In the genomic region with DNA sequence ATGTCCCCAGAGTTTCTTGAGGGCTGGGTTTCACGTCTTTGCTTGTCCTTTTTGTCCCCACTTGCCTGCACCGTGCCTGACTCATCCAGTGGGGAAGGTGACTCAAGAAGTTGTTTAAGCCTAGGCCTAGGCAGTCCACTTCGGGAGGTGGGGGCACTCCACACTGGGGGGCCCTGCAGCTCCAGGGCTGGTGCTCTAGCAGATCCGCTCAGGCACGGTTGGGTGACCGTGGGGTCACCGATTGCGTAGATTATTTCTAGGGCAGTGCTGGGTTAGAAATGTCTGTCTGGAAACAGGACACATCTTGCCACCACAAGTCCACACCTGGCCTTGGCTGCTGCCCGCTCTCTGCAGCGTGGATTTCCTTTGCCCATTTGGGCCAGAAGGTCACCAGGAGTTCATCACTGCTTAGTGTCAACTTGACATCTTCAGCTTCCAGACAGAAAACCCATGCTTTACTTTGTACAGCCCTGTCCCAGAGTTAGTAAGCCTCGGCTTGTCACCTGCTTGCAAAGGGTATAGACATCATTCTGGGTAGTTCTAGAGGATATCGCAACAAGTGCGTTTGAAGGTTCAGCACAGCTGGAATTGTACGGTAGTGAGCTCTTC, we compare ENCODE assay signal across 15 cellular contexts. TPM values are rescaled to one million over a fixed set of nuclear protein-coding genes. Genes with fewer than 3 reads are reported as not detected.
A peak's percentile ranks its signal among the peaks of the same experiment; 100 is the strongest.
DNase-seq lines count a peak whose midpoint lies in the region; ATAC-seq, FAIRE-seq and TF ChIP-seq lines count a peak whose summit lies in the region.
"Had no signal": no experiment of that assay in that cellular context is flagged by ENCODE, and none has a peak within 500 bp of the region (broad histone marks: within the 10 kb centered on the region; RNA-seq: fewer than 3 reads in every experiment).

No MANE protein-coding gene starts in this region.

- 69% methylated on average over 14 of the region's 14 CpGs for WGBS in GM12878 (ENCODE audit: insufficient coverage, insufficient replicate concordance, low lambda C conversion rate, missing lambda C conversion rate)

- H3K9me3 Mint-ChIP-seq in natural killer cell: no peaks in the 10 kb centered on the region
- no peaks in the 10 kb centered on the region for H3K9me3 Mint-ChIP-seq in natural killer cell treated with Interleukin-12 subunit alpha and Interleukin-12 subunit beta and Interleukin-15 and Interleukin-18, amount 100 ng/mL, for 72 hours
- H3K9me3 Mint-ChIP-seq: activated CD4-positive, alpha-beta T cell treated with anti-CD3 and anti-CD28 coated beads, Interleukin-2, amount 10 ng/mL, durations not matched to agents 24 days and 14 days; naive B cell had no signal

- in situ Hi-C loops in GM12878 (cut with MboI): no loop called here

- peak overlapping the region; percentile 62 for H3K4me2 ChIP-seq in GM12878 (ENCODE audit: control insufficient read depth, insufficient read depth)

- no peak overlapping the region for H3K27ac ChIP-seq in GM12878 (ENCODE audit: control insufficient read depth, insufficient read depth)

- H2AFZ ChIP-seq in GM12878 (ENCODE audit: control insufficient read depth, low read depth, low read length): no peak overlapping the region

- intact Hi-C loops in natural killer cell (cut with micrococcal nuclease): no loop called here
- intact Hi-C loops in GM12878 (cut with micrococcal nuclease; ENCODE audit: unreplicated experiment): no loop called here

- BruUV-seq in GM12878 (replicated peaks; lab: Mats Ljungman, UMichigan): no TSS peak

- FAIRE-seq in GM12878 (lab: Jason Lieb, UNC) (no peak), GM19239 (lab: Jason Lieb, UNC) (no peak)

- no peak for TF ChIP-seq EP300 in GM12878 (IDR thresholded peaks at IDR 0.05; ENCODE audit: borderline replicate concordance in 1 of 2, control insufficient read depth in 1 of 2, low read depth in 2 of 2, low read length in 2 of 2)

- no peaks in the 10 kb centered on the region for H3K36me3 Mint-ChIP-seq in natural killer cell
- no peaks in the 10 kb centered on the region for H3K36me3 Mint-ChIP-seq in natural killer cell treated with Interleukin-12 subunit alpha and Interleukin-12 subunit beta and Interleukin-15 and Interleukin-18, amount 100 ng/mL, for 72 hours

- peak overlapping the region; percentile 21 for H3K4me3 Mint-ChIP-seq in natural killer cell
- H3K4me3 Mint-ChIP-seq in natural killer cell treated with Interleukin-12 subunit alpha and Interleukin-12 subunit beta and Interleukin-15 and Interleukin-18, amount 100 ng/mL, for 72 hours: no peak overlapping the region
- H3K4me3 Mint-ChIP-seq: activated CD4-positive, alpha-beta T cell treated with anti-CD3 and anti-CD28 coated beads, Interleukin-2, amount 10 ng/mL, durations not matched to agents 24 days and 14 days; naive B cell had no signal

- no peaks in the 10 kb centered on the region; a peak in 1 of 4 replicates for H3K27me3 ChIP-seq in GM12878 (replicated peaks in 1 of 2; ENCODE audit: control insufficient read depth in 2 of 2, insufficient read depth in 2 of 2, low read length in 1 of 2)

- no peaks in the 10 kb centered on the region for H3K9me3 ChIP-seq in GM12878 (replicated peaks; ENCODE audit: control insufficient read depth, insufficient read depth, low read length)

- DNase-seq in natural killer cell: no peak
- no peak for DNase-seq in natural killer cell treated with Interleukin-12 subunit alpha and Interleukin-12 subunit beta and Interleukin-15 and Interleukin-18, amount 100 ng/mL, for 72 hours (ENCODE audit: low spot score)
- no peak for DNase-seq in GM12878 (ENCODE audit: low read depth, low spot score)
- DNase-seq in left kidney (ENCODE audit: low read depth, low spot score): peak; percentile 21
- no peak for DNase-seq in GM19239 (ENCODE audit: insufficient read length, low spot score)
- DNase-seq in ureter (ENCODE audit: low spot score): no peak
- no peak for DNase-seq in H4 (ENCODE audit: low spot score)
- no peak for DNase-seq in NCI-H2227 treated with DMSO at 0.1 percent for 48 hours (lab: John Stamatoyannopoulos, UW)
- DNase-seq: activated effector memory CD4-positive, alpha-beta T cell treated with anti-CD3 and anti-CD28 coated beads, Interleukin-2, amount 50 U/mL, for 16 hours; cerebellar nuclear complex; naive B cell; NCI-H1105 treated with DMSO at 0.1 percent for 48 hours; NCI-H748 treated with DMSO at 0.1 percent for 48 hours; stimulated activated CD4-positive, alpha-beta T cell treated with anti-CD3 and anti-CD28 coated beads, Interleukin-12 subunit alpha, Interleukin-12 subunit beta, amount 100 ng/mL, for 4 hours had no signal

- SMC1A ChIA-PET in GM12878 (lab: Charles Lee; ENCODE audit: uncharacterized antibody, unreplicated experiment): interaction anchor here (1.2 to 1.8 kb wide), 3 partner anchors 18 to 48 kb away, joined by 4 to 6 read pairs (median 4); partner anchors contain the start of gene ACTL10

- 0 out of 4 replicates have a peak, but pooled peaks cover 0 to 3% of the 10 kb centered on the region in 2 experiments for H3K36me3 ChIP-seq in GM12878 (ENCODE audit: control insufficient read depth in 2 of 2, insufficient read depth in 2 of 2, low read length in 1 of 2)

- peak in 1 of 3 donors; percentile 59 for ATAC-seq in natural killer cell
- ATAC-seq in natural killer cell treated with Interleukin-12 subunit alpha and Interleukin-12 subunit beta and Interleukin-15 and Interleukin-18, amount 100 ng/mL, for 72 hours: no peak
- no peak for ATAC-seq in GM12878

- no peak for TF ChIP-seq POLR2A in GM12878 (IDR thresholded peaks at IDR 0.05; ENCODE audit: low read depth, low read length)

- H4K20me1 ChIP-seq in GM12878 (ENCODE audit: control insufficient read depth, insufficient read depth): peaks cover 4% of the 10 kb centered on the region; the same call in 1 of the 2 replicates

- TF ChIP-seq RAD21 in GM12878 (IDR thresholded peaks at IDR 0.05; ENCODE audit: insufficient read depth, low read depth, low read length): no peak

- no peak overlapping the region for H3K4me3 ChIP-seq in GM12878

- POLR2A ChIA-PET in GM12878 (lab: Charles Lee): no interaction called here

- RAD21 ChIA-PET in GM12878 (lab: Charles Lee; ENCODE audit: unreplicated experiment): interaction anchor here (1.2 kb wide), 1 partner anchor 148 kb away, joined by 5 read pairs; no protein-coding TSS in a partner anchor

- no peaks in the 10 kb centered on the region for H3K79me2 ChIP-seq in GM12878 (ENCODE audit: control insufficient read depth, insufficient read depth, low read length)

- no peak for TF ChIP-seq CTCF in natural killer cell (IDR thresholded peaks at IDR 0.05)
- no peak for TF ChIP-seq CTCF in GM12878 (IDR thresholded peaks at IDR 0.05 in 2 of 3, conservative IDR thresholded peaks at IDR 0.05 in 1 of 3; ENCODE audit: control insufficient read depth in 2 of 3, extremely low read depth in 1 of 3, insufficient read depth in 1 of 3, low read depth in 3 of 3, low read length in 3 of 3)

- H3K4me1 Mint-ChIP-seq in natural killer cell: peaks cover 21 to 22% of the 10 kb centered on the region in 2 donors
- H3K4me1 Mint-ChIP-seq in natural killer cell treated with Interleukin-12 subunit alpha and Interleukin-12 subunit beta and Interleukin-15 and Interleukin-18, amount 100 ng/mL, for 72 hours (ENCODE audit: low read depth in 2 of 2): peaks cover 7 to 11% of the 10 kb centered on the region in 2 donors

- H3K27me3 Mint-ChIP-seq in natural killer cell (ENCODE audit: low read depth in 2 of 2): no peaks in the 10 kb centered on the region
- H3K27me3 Mint-ChIP-seq in natural killer cell treated with Interleukin-12 subunit alpha and Interleukin-12 subunit beta and Interleukin-15 and Interleukin-18, amount 100 ng/mL, for 72 hours: no peaks in the 10 kb centered on the region
- H3K27me3 Mint-ChIP-seq: activated CD4-positive, alpha-beta T cell treated with anti-CD3 and anti-CD28 coated beads, Interleukin-2, amount 10 ng/mL, durations not matched to agents 24 days and 14 days; naive B cell had no signal

- CTCF ChIA-PET in GM12878 (lab: Yijun Ruan, JAX): interaction anchor here (0.7 to 1.2 kb wide), 3 partner anchors 128 to 386 kb away, joined by 3 to 4 read pairs (median 3); no protein-coding TSS in a partner anchor

- H3K9ac ChIP-seq in GM12878 (ENCODE audit: control insufficient read depth, insufficient read depth, low read length): no peak overlapping the region

- H3K4me1 ChIP-seq in GM12878 (ENCODE audit: control insufficient read depth, insufficient read depth, low read length): peaks cover 37% of the 10 kb centered on the region

- peak overlapping the region in 1 of 2 donors; percentile 72 for H3K27ac Mint-ChIP-seq in natural killer cell
- no peak overlapping the region for H3K27ac Mint-ChIP-seq in natural killer cell treated with Interleukin-12 subunit alpha and Interleukin-12 subunit beta and Interleukin-15 and Interleukin-18, amount 100 ng/mL, for 72 hours
- H3K27ac Mint-ChIP-seq: activated CD4-positive, alpha-beta T cell treated with anti-CD3 and anti-CD28 coated beads, Interleukin-2, amount 10 ng/mL, durations not matched to agents 24 days and 14 days had no signal

RNA-seq across cellular contexts. Expression of gene C20orf144, which starts 13.6 kb away (rescaled TPM):
- under 1 TPM; 0.25 to 0.41 (median 0.33) TPM for total RNA-seq in natural killer cell
- under 1 TPM; 0.12 to 0.81 TPM for total RNA-seq in natural killer cell treated with Interleukin-12 subunit alpha and Interleukin-12 subunit beta and Interleukin-15 and Interleukin-18, amount 100 ng/mL, for 72 hours
- total RNA-seq in GM12878 (2013; cell fraction: nucleolus; rRNA removed): 0.38 and 0.54 TPM in 2 replicates
- total RNA-seq in GM12878 (2014; rRNA removed): 0.27 TPM in 1 of 2 replicates, not detected in the other
- total RNA-seq in GM12878 (2014; rRNA removed; fragmentation: Illumina TruSeq; extraction: Trizol): 0.05 and 0.13 TPM in 2 replicates
- 0.11 and 0.23 TPM in 2 replicates for total RNA-seq in GM12878 (2021)
- not detected for polyA plus RNA-seq in GM12878 (2011; ENCODE audit: low read depth)
- polyA plus RNA-seq in GM12878 (2011; rRNA removed): 0.07 and 0.12 TPM in 2 replicates
- polyA plus RNA-seq in GM12878 (2011; cell fraction: cytosol; rRNA removed): 0.10 and 0.22 TPM in 2 replicates
- 0.25 and 0.38 TPM in 2 replicates for polyA plus RNA-seq in GM12878 (2011; cell fraction: nucleus; rRNA removed)
- 0.13 and 0.15 TPM in 2 replicates for polyA plus RNA-seq in GM12878 (2012)
- polyA plus RNA-seq in GM12878 (2014; fragmentation: Illumina TruSeq; extraction: Trizol): 0.17 and 0.24 TPM in 2 replicates
- polyA plus RNA-seq in GM12878 (2014; fragmentation: Nextera tagmentation; extraction: Ambion mirVana): under 1 TPM in 1 of 2 experiments, not detected in 1; 0.04 TPM
- 0.27 and 0.61 TPM in 2 replicates for polyA plus RNA-seq in GM12878 (2014; rRNA removed)
- polyA plus RNA-seq in GM12878 (2016; fragmentation: Nextera tagmentation; extraction: Ambion mirVana): under 1 TPM; 0.32 to 0.62 TPM
- 1.0 and 1.1 TPM in 2 replicates for polyA minus RNA-seq in GM12878 (2011; rRNA and poly(A)+ RNA removed)
- 0.53 TPM in 1 of 2 replicates, not detected in the other for polyA minus RNA-seq in GM12878 (2011; cell fraction: cytosol; rRNA and poly(A)+ RNA removed)
- polyA minus RNA-seq in GM12878 (2011; cell fraction: nucleus; rRNA and poly(A)+ RNA removed): 1.1 and 1.3 TPM in 2 replicates
- total RNA-seq in ureter: not detected
- total RNA-seq in H4 (2014; rRNA removed; shearing (Covaris generic)): not detected in 2 replicates

RNA-seq across cellular contexts. Expression of gene ACTL10, which starts 18.2 kb away (rescaled TPM):
- 1 to 10 TPM in 2 of 3 donors, under 1 TPM in 1; 0.80 to 2.2 (median 1.1) TPM for total RNA-seq in natural killer cell
- 1 to 10 TPM; 1.7 to 4.3 TPM for total RNA-seq in natural killer cell treated with Interleukin-12 subunit alpha and Interleukin-12 subunit beta and Interleukin-15 and Interleukin-18, amount 100 ng/mL, for 72 hours
- total RNA-seq in GM12878 (2013; cell fraction: nucleolus; rRNA removed): 2.4 TPM in 2 replicates
- total RNA-seq in GM12878 (2014; rRNA removed): 4.3 and 5.0 TPM in 2 replicates
- 0.28 and 0.49 TPM in 2 replicates for total RNA-seq in GM12878 (2014; rRNA removed; fragmentation: Illumina TruSeq; extraction: Trizol)
- 3.6 and 3.7 TPM in 2 replicates for total RNA-seq in GM12878 (2021)
- polyA plus RNA-seq in GM12878 (2011; ENCODE audit: low read depth): not detected
- 0.04 and 0.12 TPM in 2 replicates for polyA plus RNA-seq in GM12878 (2011; rRNA removed)
- 0.19 and 0.22 TPM in 2 replicates for polyA plus RNA-seq in GM12878 (2011; cell fraction: cytosol; rRNA removed)
- 0.61 and 1.0 TPM in 2 replicates for polyA plus RNA-seq in GM12878 (2011; cell fraction: nucleus; rRNA removed)
- 0.90 and 1.2 TPM in 2 replicates for polyA plus RNA-seq in GM12878 (2012)
- 0.21 TPM in 1 of 2 replicates, not detected in the other for polyA plus RNA-seq in GM12878 (2014; fragmentation: Illumina TruSeq; extraction: Trizol)
- under 1 TPM; 0.16 to 0.46 TPM for polyA plus RNA-seq in GM12878 (2014; fragmentation: Nextera tagmentation; extraction: Ambion mirVana)
- polyA plus RNA-seq in GM12878 (2014; rRNA removed): 1.3 and 2.4 TPM in 2 replicates
- polyA plus RNA-seq in GM12878 (2016; fragmentation: Nextera tagmentation; extraction: Ambion mirVana): 1 to 10 TPM; 3.6 to 4.7 TPM
- polyA minus RNA-seq in GM12878 (2011; rRNA and poly(A)+ RNA removed): 0.22 and 0.62 TPM in 2 replicates
- 0.53 and 0.83 TPM in 2 replicates for polyA minus RNA-seq in GM12878 (2011; cell fraction: cytosol; rRNA and poly(A)+ RNA removed)
- 2.9 and 5.5 TPM in 2 replicates for polyA minus RNA-seq in GM12878 (2011; cell fraction: nucleus; rRNA and poly(A)+ RNA removed)
- 3.6 TPM for total RNA-seq in ureter
- total RNA-seq in H4 (2014; rRNA removed; shearing (Covaris generic)): not detected in 2 replicates

RNA-seq across cellular contexts. Expression of gene NECAB3, which starts 25.7 kb away (rescaled TPM):
- total RNA-seq in natural killer cell: 10 to 100 TPM in 2 of 3 donors, 1 to 10 TPM in 1; 9.7 to 18.1 (median 13.4) TPM
- 10 to 100 TPM; 16.9 to 29.5 TPM for total RNA-seq in natural killer cell treated with Interleukin-12 subunit alpha and Interleukin-12 subunit beta and Interleukin-15 and Interleukin-18, amount 100 ng/mL, for 72 hours
- 19.3 and 24.9 TPM in 2 replicates for total RNA-seq in GM12878 (2013; cell fraction: nucleolus; rRNA removed)
- total RNA-seq in GM12878 (2014; rRNA removed): 14.3 and 15.6 TPM in 2 replicates
- 7.3 and 7.6 TPM in 2 replicates for total RNA-seq in GM12878 (2014; rRNA removed; fragmentation: Illumina TruSeq; extraction: Trizol)
- 13.6 and 14.2 TPM in 2 replicates for total RNA-seq in GM12878 (2021)
- 1.4 TPM for polyA plus RNA-seq in GM12878 (2011; ENCODE audit: low read depth)
- 2.1 and 3.6 TPM in 2 replicates for polyA plus RNA-seq in GM12878 (2011; rRNA removed)
- polyA plus RNA-seq in GM12878 (2011; cell fraction: cytosol; rRNA removed): 5.9 and 8.1 TPM in 2 replicates
- polyA plus RNA-seq in GM12878 (2011; cell fraction: nucleus; rRNA removed): 30.0 and 35.4 TPM in 2 replicates
- polyA plus RNA-seq in GM12878 (2012): 5.9 and 6.9 TPM in 2 replicates
- 3.4 and 4.6 TPM in 2 replicates for polyA plus RNA-seq in GM12878 (2014; fragmentation: Illumina TruSeq; extraction: Trizol)
- 1 to 10 TPM in 1 of 2 experiments, under 1 TPM in 1; 0.21 to 1.3 TPM for polyA plus RNA-seq in GM12878 (2014; fragmentation: Nextera tagmentation; extraction: Ambion mirVana)
- polyA plus RNA-seq in GM12878 (2014; rRNA removed): 14.5 and 17.0 TPM in 2 replicates
- 1 to 10 TPM; 7.0 to 8.5 TPM for polyA plus RNA-seq in GM12878 (2016; fragmentation: Nextera tagmentation; extraction: Ambion mirVana)
- 2.5 and 8.5 TPM in 2 replicates for polyA minus RNA-seq in GM12878 (2011; rRNA and poly(A)+ RNA removed)
- 3.2 and 5.5 TPM in 2 replicates for polyA minus RNA-seq in GM12878 (2011; cell fraction: cytosol; rRNA and poly(A)+ RNA removed)
- 8.0 and 9.9 TPM in 2 replicates for polyA minus RNA-seq in GM12878 (2011; cell fraction: nucleus; rRNA and poly(A)+ RNA removed)
- total RNA-seq in ureter: 38.6 TPM
- 15.8 and 22.5 TPM in 2 replicates for total RNA-seq in H4 (2014; rRNA removed; shearing (Covaris generic))

RNA-seq across cellular contexts. Expression of gene E2F1, which starts 37.7 kb away (rescaled TPM):
- 1 to 10 TPM; 4.6 to 5.6 (median 4.7) TPM for total RNA-seq in natural killer cell
- total RNA-seq in natural killer cell treated with Interleukin-12 subunit alpha and Interleukin-12 subunit beta and Interleukin-15 and Interleukin-18, amount 100 ng/mL, for 72 hours: 100 to 1,000 TPM in 1 of 2 donors, 10 to 100 TPM in 1; 45.4 to 123 TPM
- total RNA-seq in GM12878 (2013; cell fraction: nucleolus; rRNA removed): 8.1 and 11.3 TPM in 2 replicates
- 31.6 and 36.7 TPM in 2 replicates for total RNA-seq in GM12878 (2014; rRNA removed)
- 22.8 and 26.1 TPM in 2 replicates for total RNA-seq in GM12878 (2014; rRNA removed; fragmentation: Illumina TruSeq; extraction: Trizol)
- 41.5 and 43.2 TPM in 2 replicates for total RNA-seq in GM12878 (2021)
- polyA plus RNA-seq in GM12878 (2011; ENCODE audit: low read depth): 7.8 TPM
- polyA plus RNA-seq in GM12878 (2011; rRNA removed): 10.0 and 17.8 TPM in 2 replicates
- polyA plus RNA-seq in GM12878 (2011; cell fraction: cytosol; rRNA removed): 21.2 and 29.9 TPM in 2 replicates
- polyA plus RNA-seq in GM12878 (2011; cell fraction: nucleus; rRNA removed): 53.2 and 72.7 TPM in 2 replicates
- polyA plus RNA-seq in GM12878 (2012): 17.4 and 23.4 TPM in 2 replicates
- polyA plus RNA-seq in GM12878 (2014; fragmentation: Illumina TruSeq; extraction: Trizol): 13.0 and 21.6 TPM in 2 replicates
- 1 to 10 TPM in 1 of 2 experiments, under 1 TPM in 1; 0.29 to 2.1 TPM for polyA plus RNA-seq in GM12878 (2014; fragmentation: Nextera tagmentation; extraction: Ambion mirVana)
- 50.2 and 55.4 TPM in 2 replicates for polyA plus RNA-seq in GM12878 (2014; rRNA removed)
- 10 to 100 TPM in 1 of 2 experiments, 1 to 10 TPM in 1; 3.2 to 16.7 TPM for polyA plus RNA-seq in GM12878 (2016; fragmentation: Nextera tagmentation; extraction: Ambion mirVana)
- 11.0 and 14.8 TPM in 2 replicates for polyA minus RNA-seq in GM12878 (2011; rRNA and poly(A)+ RNA removed)
- 7.5 and 8.4 TPM in 2 replicates for polyA minus RNA-seq in GM12878 (2011; cell fraction: cytosol; rRNA and poly(A)+ RNA removed)
- 5.9 and 9.2 TPM in 2 replicates for polyA minus RNA-seq in GM12878 (2011; cell fraction: nucleus; rRNA and poly(A)+ RNA removed)
- 2.0 TPM for total RNA-seq in ureter
- total RNA-seq in H4 (2014; rRNA removed; shearing (Covaris generic)): 15.1 and 17.0 TPM in 2 replicates
